17 cellular contexts compared by ENCODE assay signal in genomic region chr9:114227288-114228033, GRCh38.
DNase-seq lines count a peak whose midpoint lies in the region; ATAC-seq and TF ChIP-seq lines count a peak whose summit lies in the region.
"Had no signal": no experiment of that assay in that cellular context is flagged by ENCODE, and none has a peak within 500 bp of the region (broad histone marks: within the 10 kb centered on the region; RNA-seq: fewer than 3 reads in every experiment).

No MANE protein-coding gene starts in this region.

- H2AK5ac ChIP-seq in neuronal stem cell (ENCODE audit: low read depth, low read length), result peak overlapping the region; percentile 70

- H3K36me3 ChIP-seq in neuronal stem cell (replicated peaks in 1 of 2; ENCODE audit: control insufficient read depth in 2 of 2, insufficient read depth in 2 of 2, low read length in 2 of 2), result no peaks in the 10 kb centered on the region
- H3K36me3 ChIP-seq: Peyer's patch had no signal

- peak; percentile 56 for DNase-seq in ELF-1 (ENCODE audit: low read depth, low spot score)
- DNase-seq in NCI-H69 (lab: John Stamatoyannopoulos, UW), result peak; percentile 19
- peak; percentile 58 for DNase-seq in glutamatergic neuron
- no peak for DNase-seq in neuronal stem cell (ENCODE audit: low spot score)
- DNase-seq in ACHN, result no peak
- DNase-seq in DMS53 (lab: John Stamatoyannopoulos, UW), result no peak
- DNase-seq: CD8-positive, alpha-beta memory T cell; MM.1S; NCI-H1092; NCI-H146; NCI-H2081; NCI-H2171 treated with DMSO at 0.1 percent for 48 hours; NCI-H446 treated with DMSO at 0.1 percent for 48 hours; NK-92 treated with Interleukin-12 subunit alpha and Interleukin-12 subunit beta, amount 100 ng/mL, for 24 hours; Peyer's patch had no signal

- H3K9me3 ChIP-seq in neuronal stem cell (replicated peaks in 1 of 2; ENCODE audit: control insufficient read depth in 2 of 2, insufficient read depth in 1 of 2, low read depth in 1 of 2, low read length in 2 of 2), result no peaks in the 10 kb centered on the region
- H3K9me3 ChIP-seq: Peyer's patch had no signal

- H4K8ac ChIP-seq in neuronal stem cell (ENCODE audit: low read depth, low read length), result no peak overlapping the region

- H3K9me3 Mint-ChIP-seq in glutamatergic neuron (ENCODE audit: unreplicated experiment), result peaks cover 9% of the 10 kb centered on the region
- H3K9me3 Mint-ChIP-seq: CD8-positive, alpha-beta memory T cell had no signal

- ATAC-seq in HG02623 (IDR thresholded peaks at IDR 0.05; ENCODE audit: unreplicated experiment) (no peak), HG03439 (IDR thresholded peaks at IDR 0.05; ENCODE audit: unreplicated experiment) (no peak)

- peaks cover 24 to 52% of the 10 kb centered on the region in 2 donors for H3K4me1 ChIP-seq in neuronal stem cell (ENCODE audit: control insufficient read depth in 2 of 2, insufficient read depth in 1 of 2, low read depth in 1 of 2, low read length in 2 of 2)
- H3K4me1 ChIP-seq: Peyer's patch had no signal

- no peak overlapping the region for H3K14ac ChIP-seq in neuronal stem cell (ENCODE audit: low read length)

- H3K18ac ChIP-seq in neuronal stem cell (ENCODE audit: low read length), result peak overlapping the region; percentile 24

- H3K36me3 Mint-ChIP-seq in glutamatergic neuron (ENCODE audit: unreplicated experiment), result no peaks in the 10 kb centered on the region
- H3K36me3 Mint-ChIP-seq: CD8-positive, alpha-beta memory T cell had no signal

- no peak overlapping the region for H4K91ac ChIP-seq in neuronal stem cell (ENCODE audit: low read depth, low read length, poor library complexity)

- H2AFZ ChIP-seq in neuronal stem cell (ENCODE audit: low read length), result peak overlapping the region; percentile 11

- no peak overlapping the region for H3K4me3 Mint-ChIP-seq in glutamatergic neuron (ENCODE audit: unreplicated experiment)
- H3K4me3 Mint-ChIP-seq: CD8-positive, alpha-beta memory T cell had no signal

- TF ChIP-seq CTCF in glutamatergic neuron (IDR thresholded peaks at IDR 0.05; ENCODE audit: partially characterized antibody, unreplicated experiment), result no peak

- no peak overlapping the region for H3K4me3 ChIP-seq in neuronal stem cell (ENCODE audit: low read length in 2 of 2)
- H3K4me3 ChIP-seq: Peyer's patch had no signal

- H2BK120ac ChIP-seq in neuronal stem cell (ENCODE audit: low read depth, low read length), result no peak overlapping the region

- no peak overlapping the region for H3K9ac ChIP-seq in neuronal stem cell (ENCODE audit: low read depth, low read length, poor library complexity)

- WGBS in neuronal stem cell (ENCODE audit: extremely low coverage in 2 of 2, insufficient read length in 2 of 2, insufficient replicate concordance in 1 of 2), 2 donors, result no CpG with 5 or more reads among the region's 16 CpGs

- no peak overlapping the region for H2BK12ac ChIP-seq in neuronal stem cell (ENCODE audit: low read length)

- H3K27me3 ChIP-seq in neuronal stem cell (ENCODE audit: control insufficient read depth in 3 of 3, insufficient read depth in 3 of 3, low read depth in 1 of 3, low read length in 3 of 3), result no peaks in the 10 kb centered on the region
- H3K27me3 ChIP-seq: Peyer's patch had no signal

- H3K79me1 ChIP-seq in neuronal stem cell (ENCODE audit: low read depth, low read length), result no peaks in the 10 kb centered on the region

- peaks cover 17% of the 10 kb centered on the region for H3K4me1 Mint-ChIP-seq in glutamatergic neuron (ENCODE audit: low read depth, unreplicated experiment)
- H3K4me1 Mint-ChIP-seq: CD8-positive, alpha-beta memory T cell had no signal

- H3K27ac Mint-ChIP-seq in glutamatergic neuron (ENCODE audit: unreplicated experiment), result peak overlapping the region; percentile 5

- no peak overlapping the region for H2BK15ac ChIP-seq in neuronal stem cell (ENCODE audit: low read length)

- peaks cover 6% of the 10 kb centered on the region for H3K27me3 Mint-ChIP-seq in glutamatergic neuron (ENCODE audit: unreplicated experiment)

- no peak overlapping the region for H3K23ac ChIP-seq in neuronal stem cell (ENCODE audit: low read depth, low read length, poor library complexity)

- H3K4ac ChIP-seq in neuronal stem cell (ENCODE audit: low read length), result no peak overlapping the region

- H3K27ac ChIP-seq in neuronal stem cell (replicated peaks; ENCODE audit: low read length), result no peak overlapping the region
- H3K27ac ChIP-seq: Peyer's patch had no signal

- peak overlapping the region; percentile 15 for H2BK5ac ChIP-seq in neuronal stem cell (ENCODE audit: low read length)

- in situ Hi-C loops in ACHN (cut with HindIII; ENCODE audit: low pct_ligation_motif_present, low pct_unique_long_range_greater_than_20kb, low sequenced_read_pairs), result no loop called here

- H3K4me2 ChIP-seq in neuronal stem cell (ENCODE audit: insufficient read depth, low read length, poor library complexity, severe bottlenecking), result no peak overlapping the region

Comparison
In these comparisons a context has a peak if more than half of its experiments do, and no peak if none do; other contexts are left out.
1. DNase-seq: peak in ELF-1 (single experiment), NCI-H69 (single experiment) and glutamatergic neuron (single experiment); none in neuronal stem cell (single experiment), ACHN (single experiment) and DMS53 (single experiment).